16 cellular contexts compared by ENCODE assay signal in the genomic region with DNA sequence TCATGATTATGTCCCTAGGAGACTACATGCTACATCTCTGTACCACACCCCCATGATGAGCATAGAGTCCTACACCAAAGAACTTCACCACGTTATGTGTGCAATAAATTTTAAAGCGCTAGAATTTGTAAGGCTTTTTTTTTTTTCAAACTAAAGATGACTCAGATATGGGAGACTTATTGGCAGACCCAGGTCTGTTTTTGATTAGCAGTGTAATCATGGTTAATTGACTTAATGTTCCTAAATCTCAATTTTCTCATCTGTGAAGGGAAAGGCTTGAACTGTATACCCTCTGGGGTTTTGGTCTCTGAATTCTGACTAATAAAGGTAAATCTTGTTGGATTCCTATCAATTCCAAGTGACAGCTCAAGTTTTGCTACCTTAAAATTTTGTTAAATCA.
"Had no signal": no experiment of that assay in that cellular context is flagged by ENCODE, and none has a peak within 500 bp of the region (broad histone marks: within the 10 kb centered on the region; RNA-seq: fewer than 3 reads in every experiment).

No MANE protein-coding gene starts in this region.

- DNase-seq: colonic mucosa; effector CD8-positive, alpha-beta T cell; endodermal cell; gastrocnemius medialis; kidney; mucosa of descending colon; naive thymus-derived CD4-positive, alpha-beta T cell; right lobe of liver; small intestine; stimulated activated CD4-positive, alpha-beta T cell treated with anti-CD3 and anti-CD28 coated beads, Interleukin-15, amount 100 ng/mL, for 24 hours; stimulated activated CD4-positive, alpha-beta T cell treated with anti-CD3 and anti-CD28 coated beads, Interleukin-2, amount 100 ng/mL, for 48 hours; stimulated activated naive B cell treated with anti-CD40 and anti-IgM and Interleukin-4, amounts not matched to agents 10 μg/mL and 1 μg/mL and 100 μg/mL, for 72 hours; transverse colon; upper lobe of right lung; uterus had no signal

- ATAC-seq: gastrocnemius medialis; left lobe of liver; mucosa of descending colon; naive thymus-derived CD4-positive, alpha-beta T cell; right lobe of liver; stimulated activated naive B cell treated with anti-CD40 and anti-IgM and Interleukin-4, amounts not matched to agents 10 μg/mL and 1 μg/mL and 100 μg/mL, for 72 hours; upper lobe of right lung had no signal
